ENCODE assay signal across 9 cellular contexts in genomic region chr10:80664071-80664680, GRCh38.
DNase-seq lines count a peak whose midpoint lies in the region; ATAC-seq and TF ChIP-seq lines count a peak whose summit lies in the region.
"Had no signal": no experiment of that assay in that cellular context is flagged by ENCODE, and none has a peak within 500 bp of the region (broad histone marks: within the 10 kb centered on the region; RNA-seq: fewer than 3 reads in every experiment).

No MANE protein-coding gene starts in this region.

- no peak overlapping the region for H3K18ac ChIP-seq in mesendoderm (ENCODE audit: low read length)

- no peak overlapping the region for H3K27ac Mint-ChIP-seq in activated CD4-positive, alpha-beta T cell treated with anti-CD3 and anti-CD28 coated beads, Interleukin-2, amount 10 ng/mL, durations not matched to agents 24 days and 14 days
- peak overlapping the region; percentile 49 for H3K27ac Mint-ChIP-seq in endodermal cell
- no peak overlapping the region for H3K27ac Mint-ChIP-seq in stimulated activated naive B cell treated with anti-CD40 and anti-IgM and Interleukin-4, amounts not matched to agents 10 μg/mL and 1 μg/mL and 100 μg/mL, for 72 hours

- H3K79me1 ChIP-seq in mesendoderm (ENCODE audit: low read length), result no peaks in the 10 kb centered on the region

- no peaks in the 10 kb centered on the region for H3K9me3 Mint-ChIP-seq in activated CD4-positive, alpha-beta T cell treated with anti-CD3 and anti-CD28 coated beads, Interleukin-2, amount 10 ng/mL, durations not matched to agents 24 days and 14 days
- H3K9me3 Mint-ChIP-seq in endodermal cell, result no peaks in the 10 kb centered on the region
- H3K9me3 Mint-ChIP-seq in stimulated activated naive B cell treated with anti-CD40 and anti-IgM and Interleukin-4, amounts not matched to agents 10 μg/mL and 1 μg/mL and 100 μg/mL, for 72 hours, result no peaks in the 10 kb centered on the region
- H3K9me3 Mint-ChIP-seq: naive B cell had no signal

- H3K4me1 ChIP-seq in endodermal cell (ENCODE audit: control insufficient read depth, insufficient read depth, low read length) (no peaks in the 10 kb centered on the region), mesendoderm (ENCODE audit: control insufficient read depth, low read depth, low read length) (no peaks in the 10 kb centered on the region)

- H3K4me3 ChIP-seq in endodermal cell (ENCODE audit: low read length) (no peak overlapping the region), mesendoderm (ENCODE audit: low read length) (no peak overlapping the region)

- no peak overlapping the region for H3K23ac ChIP-seq in mesendoderm (ENCODE audit: low read length)

- no peaks in the 10 kb centered on the region for H3K79me2 ChIP-seq in mesendoderm (ENCODE audit: control insufficient read depth, insufficient read depth, low read length)

- no peak overlapping the region for H3K4ac ChIP-seq in mesendoderm (ENCODE audit: low read depth, low read length)

- intact Hi-C loops in activated CD4-positive, alpha-beta T cell treated with anti-CD3 and anti-CD28 coated beads, Interleukin-2, amount 10 ng/mL, durations not matched to agents 24 days and 14 days (cut with micrococcal nuclease), result loop anchor here (5.0 kb wide), 1 partner anchor 222 kb away; no protein-coding TSS in a partner anchor

- H3K27me3 ChIP-seq in endodermal cell (ENCODE audit: control insufficient read depth, insufficient read depth, low read length, poor library complexity, severe bottlenecking), result no peaks in the 10 kb centered on the region
- no peaks in the 10 kb centered on the region for H3K27me3 ChIP-seq in mesendoderm (ENCODE audit: insufficient read depth, low read length, poor library complexity)

- no peaks in the 10 kb centered on the region for H3K36me3 Mint-ChIP-seq in activated CD4-positive, alpha-beta T cell treated with anti-CD3 and anti-CD28 coated beads, Interleukin-2, amount 10 ng/mL, durations not matched to agents 24 days and 14 days (ENCODE audit: low read depth)
- no peaks in the 10 kb centered on the region for H3K36me3 Mint-ChIP-seq in endodermal cell (ENCODE audit: low read depth)
- no peaks in the 10 kb centered on the region for H3K36me3 Mint-ChIP-seq in stimulated activated naive B cell treated with anti-CD40 and anti-IgM and Interleukin-4, amounts not matched to agents 10 μg/mL and 1 μg/mL and 100 μg/mL, for 72 hours
- H3K36me3 Mint-ChIP-seq: naive B cell had no signal

- TF ChIP-seq CTCF in GM12873 (IDR thresholded peaks at IDR 0.05; ENCODE audit: insufficient read depth, low read depth, low read length, missing control alignments), result peak; percentile 97
- TF ChIP-seq CTCF in endodermal cell (conservative IDR thresholded peaks at IDR 0.05), result peak; percentile 98

- ATAC-seq in HG02885 (IDR thresholded peaks at IDR 0.05; ENCODE audit: poor library complexity, unreplicated experiment), result peak; percentile 76
- peak; percentile 61 to 64 for ATAC-seq in stimulated activated naive B cell treated with anti-CD40 and anti-IgM and Interleukin-4, amounts not matched to agents 10 μg/mL and 1 μg/mL and 100 μg/mL, for 72 hours (replicated peaks)

- no peak overlapping the region for H3K4me2 ChIP-seq in mesendoderm (ENCODE audit: low read length)

- H3K4me3 Mint-ChIP-seq in activated CD4-positive, alpha-beta T cell treated with anti-CD3 and anti-CD28 coated beads, Interleukin-2, amount 10 ng/mL, durations not matched to agents 24 days and 14 days, result no peak overlapping the region
- no peak overlapping the region for H3K4me3 Mint-ChIP-seq in endodermal cell
- H3K4me3 Mint-ChIP-seq in stimulated activated naive B cell treated with anti-CD40 and anti-IgM and Interleukin-4, amounts not matched to agents 10 μg/mL and 1 μg/mL and 100 μg/mL, for 72 hours, result no peak overlapping the region
- H3K4me3 Mint-ChIP-seq: naive B cell had no signal

- no peak overlapping the region for H3K27ac ChIP-seq in endodermal cell (ENCODE audit: low read depth, low read length)
- H3K27ac ChIP-seq in mesendoderm (ENCODE audit: low read depth, low read length), result no peak overlapping the region

- H3K9ac ChIP-seq in endodermal cell (ENCODE audit: extremely low read depth, low read length, poor library complexity, severe bottlenecking), result no peak overlapping the region
- H3K9ac ChIP-seq in mesendoderm (ENCODE audit: low read length), result no peak overlapping the region

- H2BK120ac ChIP-seq in mesendoderm (ENCODE audit: low read depth, low read length), result no peak overlapping the region

- H3K56ac ChIP-seq in mesendoderm (ENCODE audit: low read length), result no peak overlapping the region

- no peak overlapping the region for H2AK5ac ChIP-seq in mesendoderm (ENCODE audit: low read length)

- H2BK5ac ChIP-seq in mesendoderm (ENCODE audit: low read length), result no peak overlapping the region

- H3K27me3 Mint-ChIP-seq in activated CD4-positive, alpha-beta T cell treated with anti-CD3 and anti-CD28 coated beads, Interleukin-2, amount 10 ng/mL, durations not matched to agents 24 days and 14 days, result peaks cover 12% of the 10 kb centered on the region
- no peaks in the 10 kb centered on the region for H3K27me3 Mint-ChIP-seq in endodermal cell (ENCODE audit: insufficient read depth)
- H3K27me3 Mint-ChIP-seq in stimulated activated naive B cell treated with anti-CD40 and anti-IgM and Interleukin-4, amounts not matched to agents 10 μg/mL and 1 μg/mL and 100 μg/mL, for 72 hours, result peaks cover 14 to 23% of the 10 kb centered on the region in 2 donors

- H4K5ac ChIP-seq in mesendoderm (ENCODE audit: low read length), result no peak overlapping the region

- H2BK15ac ChIP-seq in mesendoderm (replicated peaks; ENCODE audit: low read depth), result no peak overlapping the region

- no peaks in the 10 kb centered on the region for H3K36me3 ChIP-seq in endodermal cell (ENCODE audit: control insufficient read depth, insufficient read depth, low read length)
- no peaks in the 10 kb centered on the region for H3K36me3 ChIP-seq in mesendoderm (ENCODE audit: control insufficient read depth, insufficient read depth, low read length)

- WGBS in endodermal cell (ENCODE audit: insufficient coverage in 1 of 2, insufficient read length in 1 of 2), 2 experiments, result 28 to 36% methylated on average over 4 to 10 of the region's 10 CpGs
- no CpG with 5 or more reads among the region's 10 CpGs for WGBS in mesendoderm (ENCODE audit: extremely low coverage, insufficient coverage, low lambda C conversion rate)

- H4K8ac ChIP-seq in mesendoderm (ENCODE audit: low read depth, low read length), result no peak overlapping the region

- H3K9me3 ChIP-seq in endodermal cell (ENCODE audit: control insufficient read depth, low read length), result no peaks in the 10 kb centered on the region

- peaks cover 3% of the 10 kb centered on the region for H3K4me1 Mint-ChIP-seq in activated CD4-positive, alpha-beta T cell treated with anti-CD3 and anti-CD28 coated beads, Interleukin-2, amount 10 ng/mL, durations not matched to agents 24 days and 14 days
- peaks cover 10% of the 10 kb centered on the region for H3K4me1 Mint-ChIP-seq in endodermal cell
- H3K4me1 Mint-ChIP-seq in stimulated activated naive B cell treated with anti-CD40 and anti-IgM and Interleukin-4, amounts not matched to agents 10 μg/mL and 1 μg/mL and 100 μg/mL, for 72 hours, result peaks cover 1 to 14% of the 10 kb centered on the region in 2 donors

- peak; percentile 47 for DNase-seq in 8988T
- DNase-seq in NCI-H2227 treated with DMSO at 0.1 percent for 48 hours (lab: John Stamatoyannopoulos, UW), result peak; percentile 28
- DNase-seq in activated CD4-positive, alpha-beta T cell treated with anti-CD3 and anti-CD28 coated beads, Interleukin-2, amount 10 ng/mL, durations not matched to agents 24 days and 14 days, result peak; percentile 84
- DNase-seq in endodermal cell, result peak; percentile 98
- peak; percentile 91 for DNase-seq in mesendoderm
- peak; percentile 22 for DNase-seq in stimulated activated naive B cell treated with anti-CD40 and anti-IgM and Interleukin-4, amounts not matched to agents 10 μg/mL and 1 μg/mL and 100 μg/mL, for 72 hours
- DNase-seq: naive B cell had no signal

Comparison
In these comparisons a context has a peak if more than half of its experiments do, and no peak if none do; other contexts are left out.
1. DNase-seq: peak in every context shown above with its lines; median percentile 98 in endodermal cell; 91 in mesendoderm; 84 in activated CD4-positive, alpha-beta T cell treated with anti-CD3 and anti-CD28 coated beads, Interleukin-2, amount 10 ng/mL, durations not matched to agents 24 days and 14 days; 47 in 8988T; 28 in NCI-H2227 treated with DMSO at 0.1 percent for 48 hours; 22 in stimulated activated naive B cell treated with anti-CD40 and anti-IgM and Interleukin-4, amounts not matched to agents 10 μg/mL and 1 μg/mL and 100 μg/mL, for 72 hours.